8 cellular contexts compared by ENCODE assay signal in genomic region chr3:49786357-49787181, GRCh38. TPM values are rescaled to one million over a fixed set of nuclear protein-coding genes. Genes with fewer than 3 reads are reported as not detected.
DNase-seq lines count a peak whose midpoint lies in the region; ATAC-seq and TF ChIP-seq lines count a peak whose summit lies in the region.

IP6K1 (minus strand) TSS chr3:49786542; CDS start chr3:49748040, 38,502 bp downstream.

- H3K9me3 ChIP-seq in DND-41 (ENCODE audit: insufficient read depth, low read length, severe bottlenecking) = no peaks in the 10 kb centered on the region
- no peaks in the 10 kb centered on the region for H3K9me3 ChIP-seq in Karpas-422 (ENCODE audit: low read length)
- H3K9me3 ChIP-seq in esophagus squamous epithelium = no peaks in the 10 kb centered on the region

- H2AFZ ChIP-seq in DND-41 (ENCODE audit: low read depth, low read length) (peak within 1 kb of the TSS; percentile 97), Karpas-422 (ENCODE audit: low read length) (peak within 1 kb of the TSS; percentile 76; the same call in 1 of the 2 replicates)

- TF ChIP-seq CTCF in DND-41 (IDR thresholded peaks at IDR 0.05; ENCODE audit: borderline replicate concordance, extremely low read depth, low read length, poor library complexity, severe bottlenecking) (no peak), esophagus squamous epithelium (IDR thresholded peaks at IDR 0.05) (peak in 1 of 6 experiments; percentile 6)

- intact Hi-C loops in esophagus squamous epithelium (cut with DNase I) = no loop called here

- H3K79me2 ChIP-seq in DND-41 (ENCODE audit: insufficient read depth, low read length) (peaks cover 53% of the 10 kb centered on the region), Karpas-422 (ENCODE audit: low read length) (peaks cover 41% of the 10 kb centered on the region)

- no peaks in the 10 kb centered on the region for H3K9me2 ChIP-seq in Karpas-422 (replicated peaks; ENCODE audit: insufficient read depth, low read length)

- 3 to 33% methylated on average over 2 to 11 of the region's 55 CpGs for WGBS in esophagus squamous epithelium, 2 donors

- H3K27me3 ChIP-seq in DND-41 (ENCODE audit: insufficient read depth, low read length, poor library complexity) = no peaks in the 10 kb centered on the region
- H3K27me3 ChIP-seq in Karpas-422 (ENCODE audit: low read length) = no peaks in the 10 kb centered on the region
- no peaks in the 10 kb centered on the region for H3K27me3 ChIP-seq in esophagus squamous epithelium

- H3K9ac ChIP-seq in DND-41 (ENCODE audit: low read depth, low read length) (peak within 1 kb of the TSS; percentile 81), Karpas-422 (ENCODE audit: low read length) (peak within 1 kb of the TSS; percentile 85)

- peak within 1 kb of the TSS; percentile 79 to 90 for H3K4me3 ChIP-seq in DND-41 (ENCODE audit: low read depth in 1 of 2, low read length in 2 of 2)
- H3K4me3 ChIP-seq in Karpas-422 (ENCODE audit: low read length) = peak within 1 kb of the TSS; percentile 91
- H3K4me3 ChIP-seq in esophagus squamous epithelium = peak within 1 kb of the TSS; percentile 65 to 100 (median 88)

- peak in 2 of 4 donors; percentile 72 to 86 for TF ChIP-seq POLR2A in esophagus squamous epithelium (IDR thresholded peaks at IDR 0.05)

- peak; percentile 98 for ATAC-seq in DND-41 (ENCODE audit: insufficient read depth, low read depth)
- peak; percentile 96 for ATAC-seq in GM21825 (IDR thresholded peaks at IDR 0.05; ENCODE audit: unreplicated experiment)

- H3K4me1 ChIP-seq in DND-41 (ENCODE audit: insufficient read depth, low read length) (peaks cover 40% of the 10 kb centered on the region), Karpas-422 (ENCODE audit: low read length) (peaks cover 32% of the 10 kb centered on the region), esophagus squamous epithelium (peaks cover 19 to 53% (median 25%) of the 10 kb centered on the region in 3 donors)

- H3K4me2 ChIP-seq in DND-41 (ENCODE audit: insufficient read depth, low read length) (peak within 1 kb of the TSS; percentile 96), Karpas-422 (ENCODE audit: low read depth, low read length, poor library complexity, severe bottlenecking) (peak within 1 kb of the TSS; percentile 96)

- DNase-seq in DND-41 = peak; percentile 100
- peak; percentile 100 for DNase-seq in Karpas-422
- peak; percentile 100 for DNase-seq in RKO (ENCODE audit: low spot score)
- DNase-seq in activated T-helper 1 cell treated with Interleukin-2 at 50 U/mL for 16 hours (ENCODE audit: low read depth) = peak; percentile 99
- peak; percentile 99 for DNase-seq in esophagus squamous epithelium (lab: John Stamatoyannopoulos, UW)
- peak; percentile 100 for DNase-seq in myocyte (ENCODE audit: low read depth)
- DNase-seq in stimulated activated CD8-positive, alpha-beta memory T cell treated with anti-CD3 and anti-CD28 coated beads, Interleukin-7, amount 100 ng/mL, for 48 hours (ENCODE audit: extremely low read depth in 1 of 2, low read depth in 1 of 2) = peak; percentile 98 to 100

- H4K20me1 ChIP-seq in DND-41 (ENCODE audit: insufficient read depth, low read length) = peaks cover 1% of the 10 kb centered on the region
- H4K20me1 ChIP-seq in Karpas-422 (ENCODE audit: insufficient read depth, low read depth, low read length) = no peaks in the 10 kb centered on the region

- peak within 1 kb of the TSS; percentile 89 for H3K27ac ChIP-seq in DND-41 (ENCODE audit: low read length)
- H3K27ac ChIP-seq in Karpas-422 (ENCODE audit: low read length) = peak within 1 kb of the TSS; percentile 51
- peak within 1 kb of the TSS; percentile 93 to 99 (median 96) for H3K27ac ChIP-seq in esophagus squamous epithelium

- H3K36me3 ChIP-seq in DND-41 (ENCODE audit: insufficient read depth, low read length) (peaks cover 22% of the 10 kb centered on the region), Karpas-422 (ENCODE audit: insufficient read depth, low read length) (peaks cover 2% of the 10 kb centered on the region), esophagus squamous epithelium (peaks cover 0 to 34% (median 1%) of the 10 kb centered on the region in 3 donors)

RNA-seq across cellular contexts. Expression of gene IP6K1, which starts in this region (rescaled TPM):
- total RNA-seq in Karpas-422 (2014; rRNA removed; shearing (Covaris generic); ENCODE audit: low replicate concordance) = 22.3 and 27.3 TPM in 2 replicates
- total RNA-seq in esophagus squamous epithelium (10 to 100 TPM; 23.0 to 35.1 (median 28.1) TPM), myocyte (27.1 and 30.2 TPM in 2 replicates)
- 38.6 TPM for polyA plus RNA-seq in myocyte (2012)

Comparison
In these comparisons a context has a peak if more than half of its experiments do, and no peak if none do; other contexts are left out.
1. Peak in every context shown above with its lines: DNase-seq, ATAC-seq, H3K4me3 ChIP-seq and H3K27ac ChIP-seq.